Comparison of ENCODE assay signal across 11 cellular contexts in the genomic region with DNA sequence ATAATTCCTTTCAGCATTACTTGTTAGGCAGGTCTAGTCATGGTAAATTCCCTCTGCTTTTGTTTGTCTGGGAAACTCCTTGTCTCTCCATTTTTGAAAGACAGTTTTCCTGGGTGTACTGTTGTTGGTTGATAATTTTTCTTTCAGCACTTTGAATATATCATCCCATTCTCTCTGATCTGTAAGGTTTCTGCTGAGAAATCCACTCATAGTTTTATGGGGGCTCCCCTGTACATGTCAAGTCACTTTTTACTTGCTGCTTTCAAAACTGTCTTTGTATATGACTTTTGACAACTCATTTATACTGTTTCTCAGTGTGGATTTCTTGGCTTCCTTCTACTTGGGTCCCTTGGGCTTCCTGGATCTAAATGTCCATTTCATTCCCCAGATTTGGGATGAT. TPM values are rescaled to one million over a fixed set of nuclear protein-coding genes. Genes with fewer than 3 reads are reported as not detected.
"Had no signal": no experiment of that assay in that cellular context is flagged by ENCODE, and none has a peak within 500 bp of the region (broad histone marks: within the 10 kb centered on the region; RNA-seq: fewer than 3 reads in every experiment).

No MANE protein-coding gene starts in this region.

- DNase-seq: IMR-90, Karpas-422, KBM-7, KG1 had no signal

- FAIRE-seq: HepG2, HTR-8/SVneo had no signal

- H3K9ac ChIP-seq: KMS-11 had no signal

- H3K4me2 ChIP-seq: KMS-11 had no signal

- H3K27ac ChIP-seq: HL-60, KMS-11 had no signal

- ATAC-seq: HepG2 had no signal

RNA-seq across cellular contexts. Expression of a gene that starts 16.5 kb away (rescaled TPM):
- total RNA-seq: HepG2, HT-29, HT1080, IMR-90 had no signal
- polyA plus RNA-seq: HepG2, IgD-negative memory B cell, IMR-90 had no signal
